In genomic region chr5:95883185-95884020, GRCh38 we compare ENCODE assay signal across 1 cellular context.
TF ChIP-seq lines count a peak whose summit lies in the region.

No MANE protein-coding gene starts in this region.

TF ChIP-seq in GM12878, 131 proteins besides CTCF, POLR2A, EP300 and RAD21 (continued from another document):
- TF ChIP-seq PKNOX1 (IDR thresholded peaks at IDR 0.05), result no peak; the same call in 1 of the 2 replicates
- no peak for TF ChIP-seq ZNF384 (IDR thresholded peaks at IDR 0.05; ENCODE audit: borderline replicate concordance, low read depth, low read length)
- TF ChIP-seq NFIC (IDR thresholded peaks at IDR 0.05; ENCODE audit: low read depth, low read length), result peak; percentile 74
- no peak for TF ChIP-seq ZNF24 (IDR thresholded peaks at IDR 0.05)
- no peak for TF ChIP-seq NR2C2 (IDR thresholded peaks at IDR 0.05; ENCODE audit: borderline replicate concordance, control insufficient read depth, insufficient read length, low read depth)
- TF ChIP-seq ETV6 (conservative IDR thresholded peaks at IDR 0.05 in 1 of 2, IDR thresholded peaks at IDR 0.05 in 1 of 2; ENCODE audit: borderline replicate concordance in 1 of 2, low read depth in 1 of 2), result 0 out of 4 replicates have a peak, but pooled peaks of 1 of the 2 experiments have one; percentile 5
TF ChIP-seq in GM12878: peak in this region for 6.
